In genomic region chr6:87066449-87067288, GRCh38 we compare ENCODE assay signal across 1 cellular context.
A peak's percentile ranks its signal among the peaks of the same experiment; 100 is the strongest.
TF ChIP-seq lines count a peak whose summit lies in the region.

No MANE protein-coding gene starts in this region.

TF ChIP-seq in GM12878, 131 proteins besides CTCF, POLR2A, EP300 and RAD21 (continued from another document):
- TF ChIP-seq CUX1 (IDR thresholded peaks at IDR 0.05; ENCODE audit: insufficient replicate concordance, low read depth, low read length) (peak; percentile 53), ZNF384 (IDR thresholded peaks at IDR 0.05; ENCODE audit: borderline replicate concordance, low read depth, low read length) (peak; percentile 99), BCLAF1 (IDR thresholded peaks at IDR 0.05) (no peak), SMAD5 (IDR thresholded peaks at IDR 0.05; ENCODE audit: low read depth) (no peak), ZZZ3 (IDR thresholded peaks at IDR 0.05; ENCODE audit: control insufficient read depth, insufficient read length, low read depth) (no peak), RUNX3 (IDR thresholded peaks at IDR 0.05; ENCODE audit: low read length) (peak; percentile 36; the same call in 1 of the 2 replicates), SMC3 (IDR thresholded peaks at IDR 0.05; ENCODE audit: borderline replicate concordance, low read length) (peak; percentile 74; the same call in 1 of the 2 replicates), BMI1 (IDR thresholded peaks at IDR 0.05; ENCODE audit: borderline replicate concordance) (0 out of 2 replicates have a peak, but pooled peaks have one; percentile 18), YY1 (IDR thresholded peaks at IDR 0.05; ENCODE audit: low read depth, low read length) (peak; percentile 46; the same call in 1 of the 2 replicates), YBX1 (IDR thresholded peaks at IDR 0.05) (no peak)
